27 cellular contexts compared by ENCODE assay signal in the genomic region with DNA sequence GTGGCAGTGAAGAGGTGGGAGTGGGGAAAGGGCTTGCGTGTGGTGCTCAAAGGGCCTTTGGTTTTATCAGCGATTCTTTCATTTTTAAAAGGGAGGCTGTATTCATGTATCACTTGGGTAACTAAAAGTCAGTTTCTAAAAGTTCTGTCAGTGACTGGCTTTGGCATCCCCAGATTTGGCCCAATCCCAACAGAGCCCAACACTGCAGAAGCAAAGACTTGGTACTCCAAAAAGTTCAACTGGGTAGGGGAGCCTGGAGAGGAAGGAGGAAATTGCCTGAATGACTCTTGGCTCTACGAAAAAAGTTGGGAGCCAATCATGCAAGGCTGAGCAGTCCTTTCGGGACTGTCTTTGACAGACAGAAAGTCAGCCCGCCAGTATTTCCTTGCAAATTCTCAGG. TPM values are rescaled to one million over a fixed set of nuclear protein-coding genes. Genes with fewer than 3 reads are reported as not detected.
"Had no signal": no experiment of that assay in that cellular context is flagged by ENCODE, and none has a peak within 500 bp of the region (broad histone marks: within the 10 kb centered on the region; RNA-seq: fewer than 3 reads in every experiment).

No MANE protein-coding gene starts in this region.

- H3K27ac Mint-ChIP-seq: memory B cell; naive thymus-derived CD4-positive, alpha-beta T cell; natural killer cell treated with Interleukin-12 subunit alpha and Interleukin-12 subunit beta and Interleukin-15 and Interleukin-18, amount 100 ng/mL, for 72 hours; progenitor cell of endocrine pancreas; stimulated activated naive B cell treated with anti-CD40 and anti-IgM and Interleukin-4, amounts not matched to agents 10 μg/mL and 1 μg/mL and 100 μg/mL, for 72 hours; stimulated activated naive CD8-positive, alpha-beta T cell treated with anti-CD3 and anti-CD28 coated beads, Interleukin-15, Interleukin-2, amounts not matched to agents 100 ng/mL and 50 ng/mL, for 24 hours had no signal

- H3K27ac ChIP-seq: left lung, lower lobe of right lung, parathyroid adenoma, right atrium auricular region, right lobe of liver, suprapubic skin, transverse colon, upper lobe of left lung, vagina had no signal

- H3K4me3 Mint-ChIP-seq: memory B cell; naive thymus-derived CD4-positive, alpha-beta T cell; natural killer cell treated with Interleukin-12 subunit alpha and Interleukin-12 subunit beta and Interleukin-15 and Interleukin-18, amount 100 ng/mL, for 72 hours; stimulated activated naive B cell treated with anti-CD40 and anti-IgM and Interleukin-4, amounts not matched to agents 10 μg/mL and 1 μg/mL and 100 μg/mL, for 72 hours; stimulated activated naive CD8-positive, alpha-beta T cell treated with anti-CD3 and anti-CD28 coated beads, Interleukin-15, Interleukin-2, amounts not matched to agents 100 ng/mL and 50 ng/mL, for 24 hours had no signal

- H3K4me1 Mint-ChIP-seq: naive thymus-derived CD4-positive, alpha-beta T cell had no signal

- H3K9me3 Mint-ChIP-seq: memory B cell; naive thymus-derived CD4-positive, alpha-beta T cell; natural killer cell treated with Interleukin-12 subunit alpha and Interleukin-12 subunit beta and Interleukin-15 and Interleukin-18, amount 100 ng/mL, for 72 hours; stimulated activated naive B cell treated with anti-CD40 and anti-IgM and Interleukin-4, amounts not matched to agents 10 μg/mL and 1 μg/mL and 100 μg/mL, for 72 hours; stimulated activated naive CD8-positive, alpha-beta T cell treated with anti-CD3 and anti-CD28 coated beads, Interleukin-15, Interleukin-2, amounts not matched to agents 100 ng/mL and 50 ng/mL, for 24 hours had no signal

- H3K36me3 ChIP-seq: left lung, lower lobe of right lung, right atrium auricular region, right lobe of liver, suprapubic skin, thoracic aorta, transverse colon, upper lobe of left lung, vagina had no signal

- H3K4me1 ChIP-seq: left lung, lower lobe of right lung, parathyroid adenoma, right atrium auricular region, right lobe of liver, transverse colon, vagina had no signal

- H3K9me3 ChIP-seq: left lung, lower lobe of right lung, mucosa of descending colon, right atrium auricular region, right lobe of liver, suprapubic skin, thoracic aorta, transverse colon, upper lobe of left lung, vagina had no signal

- H3K36me3 Mint-ChIP-seq: memory B cell; naive thymus-derived CD4-positive, alpha-beta T cell; natural killer cell treated with Interleukin-12 subunit alpha and Interleukin-12 subunit beta and Interleukin-15 and Interleukin-18, amount 100 ng/mL, for 72 hours; stimulated activated naive B cell treated with anti-CD40 and anti-IgM and Interleukin-4, amounts not matched to agents 10 μg/mL and 1 μg/mL and 100 μg/mL, for 72 hours had no signal

- DNase-seq: hippocampal formation; kidney glomerular epithelial cell; left colon; left lung; lower lobe of right lung; midbrain; mucosa of descending colon; naive thymus-derived CD4-positive, alpha-beta T cell; right lobe of liver; stimulated activated CD4-positive, alpha-beta T cell treated with anti-CD3 and anti-CD28 coated beads, Interleukin-12 subunit alpha, Interleukin-12 subunit beta, amount 100 ng/mL, for 4 hours; stimulated activated CD4-positive, alpha-beta T cell treated with anti-CD3 and anti-CD28 coated beads, Interleukin-15, amount 100 ng/mL, for 24 hours; stimulated activated CD4-positive, alpha-beta T cell treated with anti-CD3 and anti-CD28 coated beads, Interleukin-2, amount 100 ng/mL, for 24 hours; stimulated activated CD4-positive, alpha-beta T cell treated with anti-CD3 and anti-CD28 coated beads, Interleukin-4, amount 100 ng/mL, for 1 hour; stimulated activated naive B cell treated with anti-CD40 and anti-IgM and Interleukin-4, amounts not matched to agents 10 μg/mL and 1 μg/mL and 100 μg/mL, for 72 hours; transverse colon; upper lobe of left lung had no signal

- H3K27me3 ChIP-seq: right atrium auricular region, right lobe of liver, transverse colon, upper lobe of left lung, vagina had no signal

- ATAC-seq: left colon; left lung; lower lobe of right lung; mucosa of descending colon; naive thymus-derived CD4-positive, alpha-beta T cell; natural killer cell treated with Interleukin-12 subunit alpha and Interleukin-12 subunit beta and Interleukin-15 and Interleukin-18, amount 100 ng/mL, for 72 hours; right lobe of liver; stimulated activated naive B cell treated with anti-CD40 and anti-IgM and Interleukin-4, amounts not matched to agents 10 μg/mL and 1 μg/mL and 100 μg/mL, for 72 hours had no signal

- H3K4me3 ChIP-seq: left lung, lower lobe of right lung, mucosa of descending colon, right atrium auricular region, right lobe of liver, smooth muscle cell, suprapubic skin, thoracic aorta, transverse colon, upper lobe of left lung, vagina had no signal

RNA-seq across cellular contexts. Expression of a gene that starts 54.5 kb away (rescaled TPM):
- total RNA-seq: mesenteric fat pad; natural killer cell treated with Interleukin-12 subunit alpha and Interleukin-12 subunit beta and Interleukin-15 and Interleukin-18, amount 100 ng/mL, for 72 hours; vagina had no signal
- polyA plus RNA-seq: naive thymus-derived CD4-positive, alpha-beta T cell had no signal
